In genomic region chr9:137168575-137168906, GRCh38 we compare ENCODE assay signal across 1 cellular context.
TF ChIP-seq lines count a peak whose summit lies in the region.

No MANE protein-coding gene starts in this region.

TF ChIP-seq in HepG2, 621 proteins besides CTCF, POLR2A, EP300 and RAD21:
- TF ChIP-seq ADNP (CRISPR knock-in tag; IDR thresholded peaks at IDR 0.05) (no peak), ATF3 (CRISPR knock-in tag; IDR thresholded peaks at IDR 0.05) (no peak), ZNF564 (CRISPR knock-in tag; IDR thresholded peaks at IDR 0.05) (peak; percentile 58; the same call in 1 of the 2 replicates), ZNF530 (CRISPR knock-in tag; IDR thresholded peaks at IDR 0.05; ENCODE audit: low read depth) (no peak), GABPB1 (CRISPR knock-in tag; IDR thresholded peaks at IDR 0.05) (peak; percentile 2; the same call in 1 of the 2 replicates), EED (CRISPR knock-in tag; IDR thresholded peaks at IDR 0.05) (peak; percentile 12; the same call in 1 of the 2 replicates)
- TF ChIP-seq, protein P1, sequence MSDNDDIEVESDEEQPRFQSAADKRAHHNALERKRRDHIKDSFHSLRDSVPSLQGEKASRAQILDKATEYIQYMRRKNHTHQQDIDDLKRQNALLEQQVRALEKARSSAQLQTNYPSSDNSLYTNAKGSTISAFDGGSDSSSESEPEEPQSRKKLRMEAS (IDR thresholded peaks at IDR 0.05): peak; percentile 44; the same call in 1 of the 2 replicates
- TF ChIP-seq, protein P2, sequence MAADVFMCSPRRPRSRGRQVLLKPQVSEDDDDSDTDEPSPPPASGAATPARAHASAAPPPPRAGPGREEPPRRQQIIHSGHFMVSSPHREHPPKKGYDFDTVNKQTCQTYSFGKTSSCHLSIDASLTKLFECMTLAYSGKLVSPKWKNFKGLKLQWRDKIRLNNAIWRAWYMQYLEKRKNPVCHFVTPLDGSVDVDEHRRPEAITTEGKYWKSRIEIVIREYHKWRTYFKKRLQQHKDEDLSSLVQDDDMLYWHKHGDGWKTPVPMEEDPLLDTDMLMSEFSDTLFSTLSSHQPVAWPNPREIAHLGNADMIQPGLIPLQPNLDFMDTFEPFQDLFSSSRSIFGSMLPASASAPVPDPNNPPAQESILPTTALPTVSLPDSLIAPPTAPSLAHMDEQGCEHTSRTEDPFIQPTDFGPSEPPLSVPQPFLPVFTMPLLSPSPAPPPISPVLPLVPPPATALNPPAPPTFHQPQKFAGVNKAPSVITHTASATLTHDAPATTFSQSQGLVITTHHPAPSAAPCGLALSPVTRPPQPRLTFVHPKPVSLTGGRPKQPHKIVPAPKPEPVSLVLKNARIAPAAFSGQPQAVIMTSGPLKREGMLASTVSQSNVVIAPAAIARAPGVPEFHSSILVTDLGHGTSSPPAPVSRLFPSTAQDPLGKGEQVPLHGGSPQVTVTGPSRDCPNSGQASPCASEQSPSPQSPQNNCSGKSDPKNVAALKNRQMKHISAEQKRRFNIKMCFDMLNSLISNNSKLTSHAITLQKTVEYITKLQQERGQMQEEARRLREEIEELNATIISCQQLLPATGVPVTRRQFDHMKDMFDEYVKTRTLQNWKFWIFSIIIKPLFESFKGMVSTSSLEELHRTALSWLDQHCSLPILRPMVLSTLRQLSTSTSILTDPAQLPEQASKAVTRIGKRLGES (CRISPR knock-in tag; IDR thresholded peaks at IDR 0.05; ENCODE audit: borderline replicate concordance): no peak
- TF ChIP-seq, protein P3, sequence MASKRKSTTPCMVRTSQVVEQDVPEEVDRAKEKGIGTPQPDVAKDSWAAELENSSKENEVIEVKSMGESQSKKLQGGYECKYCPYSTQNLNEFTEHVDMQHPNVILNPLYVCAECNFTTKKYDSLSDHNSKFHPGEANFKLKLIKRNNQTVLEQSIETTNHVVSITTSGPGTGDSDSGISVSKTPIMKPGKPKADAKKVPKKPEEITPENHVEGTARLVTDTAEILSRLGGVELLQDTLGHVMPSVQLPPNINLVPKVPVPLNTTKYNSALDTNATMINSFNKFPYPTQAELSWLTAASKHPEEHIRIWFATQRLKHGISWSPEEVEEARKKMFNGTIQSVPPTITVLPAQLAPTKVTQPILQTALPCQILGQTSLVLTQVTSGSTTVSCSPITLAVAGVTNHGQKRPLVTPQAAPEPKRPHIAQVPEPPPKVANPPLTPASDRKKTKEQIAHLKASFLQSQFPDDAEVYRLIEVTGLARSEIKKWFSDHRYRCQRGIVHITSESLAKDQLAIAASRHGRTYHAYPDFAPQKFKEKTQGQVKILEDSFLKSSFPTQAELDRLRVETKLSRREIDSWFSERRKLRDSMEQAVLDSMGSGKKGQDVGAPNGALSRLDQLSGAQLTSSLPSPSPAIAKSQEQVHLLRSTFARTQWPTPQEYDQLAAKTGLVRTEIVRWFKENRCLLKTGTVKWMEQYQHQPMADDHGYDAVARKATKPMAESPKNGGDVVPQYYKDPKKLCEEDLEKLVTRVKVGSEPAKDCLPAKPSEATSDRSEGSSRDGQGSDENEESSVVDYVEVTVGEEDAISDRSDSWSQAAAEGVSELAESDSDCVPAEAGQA (IDR thresholded peaks at IDR 0.05; ENCODE audit: low read depth): no peak
- TF ChIP-seq, protein P3 (CRISPR knock-in tag; IDR thresholded peaks at IDR 0.05; ENCODE audit: borderline replicate concordance): no peak
